In genomic region chr12:22624908-22625646, GRCh38 we compare ENCODE assay signal across 8 cellular contexts. TPM values are rescaled to one million over a fixed set of nuclear protein-coding genes. Genes with fewer than 3 reads are reported as not detected.
DNase-seq lines count a peak whose midpoint lies in the region; ATAC-seq and TF ChIP-seq lines count a peak whose summit lies in the region.

TSS of gene ETNK1 (plus strand) at chr12:22625171. CDS start at chr12:22625431, 260 bp downstream.

- peak within 1 kb of the TSS; percentile 62 for H3K4me3 ChIP-seq in cardiac muscle cell
- peak within 1 kb of the TSS; percentile 90 for H3K4me3 ChIP-seq in trophoblast cell (ENCODE audit: low read depth, low read length)
- peak within 1 kb of the TSS; percentile 84 to 92 (median 88) for H3K4me3 ChIP-seq in transverse colon

- peak within 1 kb of the TSS; percentile 92 for H3K27ac Mint-ChIP-seq in activated naive CD8-positive, alpha-beta T cell treated with anti-CD3 and anti-CD28 coated beads, Interleukin-2, amount 50 U/mL, for 24 hours

- peak within 1 kb of the TSS; percentile 77 for H2BK120ac ChIP-seq in trophoblast cell (ENCODE audit: insufficient read depth, low read length, poor library complexity)

- in situ Hi-C loops in transverse colon (cut with MboI; ENCODE audit: low pct_ligation_motif_present in 1 of 4, low pct_unique_long_range_greater_than_20kb in 1 of 4, low sequenced_read_pairs in 3 of 4) = loop anchor here (5.0 to 10.0 kb wide), 2 partner anchors 80 to 83 kb away; partner anchors contain the start of gene C2CD5 (in 4 of the 4)

- H3K14ac ChIP-seq in trophoblast cell (ENCODE audit: low read length) = peak within 1 kb of the TSS; percentile 88

- peak; percentile 90 for DNase-seq in GM10248 (ENCODE audit: extremely low spot score)
- DNase-seq in NCI-H1092 (lab: John Stamatoyannopoulos, UW) = peak; percentile 86
- DNase-seq in SW 1271 (lab: John Stamatoyannopoulos, UW) = peak; percentile 73 to 89
- DNase-seq in activated naive CD8-positive, alpha-beta T cell treated with anti-CD3 and anti-CD28 coated beads, Interleukin-2, amount 50 U/mL, for 24 hours = peak; percentile 92
- peak; percentile 95 to 97 for DNase-seq in cardiac muscle cell (ENCODE audit: low read depth in 1 of 2, low spot score in 1 of 2)
- DNase-seq in trophoblast cell = peak; percentile 95 to 98
- DNase-seq in transverse colon = peak; percentile 97

- H4K8ac ChIP-seq in trophoblast cell (ENCODE audit: low read depth, low read length) = peak within 1 kb of the TSS; percentile 87

- peak within 1 kb of the TSS; percentile 94 for H3K4ac ChIP-seq in trophoblast cell (ENCODE audit: low read depth, low read length)

- peaks cover 8% of the 10 kb centered on the region for H3K79me1 ChIP-seq in trophoblast cell (ENCODE audit: low read length)

- H3K36me3 Mint-ChIP-seq in activated naive CD8-positive, alpha-beta T cell treated with anti-CD3 and anti-CD28 coated beads, Interleukin-2, amount 50 U/mL, for 24 hours (ENCODE audit: low read depth) = peaks cover 7% of the 10 kb centered on the region

- peak within 1 kb of the TSS; percentile 91 for H3K18ac ChIP-seq in trophoblast cell (ENCODE audit: low read length)

- POLR2A ChIA-PET in GM10248 (lab: Yijun Ruan, JAX) = no interaction called here

- H2BK5ac ChIP-seq in trophoblast cell (ENCODE audit: low read depth, low read length, poor library complexity) = peak within 1 kb of the TSS; percentile 91

- peak within 1 kb of the TSS; percentile 85 for H2AFZ ChIP-seq in trophoblast cell (ENCODE audit: insufficient read depth, low read length, poor library complexity)

- WGBS in trophoblast cell (ENCODE audit: extremely low coverage, insufficient coverage, insufficient read length) = no CpG with 5 or more reads among the region's 67 CpGs
- WGBS in transverse colon (ENCODE audit: low coverage in 1 of 2), 2 donors = 0% methylated on average over 59 of the region's 67 CpGs; no CpG with 5 or more reads in 1 of the 2 donors

- H3K4me1 ChIP-seq in cardiac muscle cell (ENCODE audit: low read depth) (peaks cover 30% of the 10 kb centered on the region), trophoblast cell (ENCODE audit: control insufficient read depth in 1 of 2, insufficient read depth in 2 of 2, low read length in 2 of 2) (no peaks in the 10 kb centered on the region), transverse colon (peaks cover 11 to 40% (median 23%) of the 10 kb centered on the region in 4 donors)

- H4K12ac ChIP-seq in trophoblast cell (ENCODE audit: low read depth, low read length) = peak within 1 kb of the TSS; percentile 83

- peak within 1 kb of the TSS; percentile 59 for H2AK5ac ChIP-seq in trophoblast cell (ENCODE audit: low read length)

- no peak for TF ChIP-seq EP300 in transverse colon (IDR thresholded peaks at IDR 0.05; ENCODE audit: low read depth)

- H3K36me3 ChIP-seq in cardiac muscle cell (no peaks in the 10 kb centered on the region), trophoblast cell (ENCODE audit: control insufficient read depth in 1 of 2, insufficient read depth in 2 of 2, low read length in 2 of 2) (no peaks in the 10 kb centered on the region), transverse colon (no peaks in the 10 kb centered on the region)

- H3K9ac ChIP-seq in trophoblast cell (ENCODE audit: low read length) = peak within 1 kb of the TSS; percentile 82

- H3K9me3 ChIP-seq in cardiac muscle cell (ENCODE audit: low read depth) (no peaks in the 10 kb centered on the region), trophoblast cell (ENCODE audit: insufficient read depth, low read depth, low read length) (no peaks in the 10 kb centered on the region), transverse colon (no peaks in the 10 kb centered on the region)

- peaks cover 9% of the 10 kb centered on the region for H3K79me2 ChIP-seq in trophoblast cell (ENCODE audit: control insufficient read depth, insufficient read depth, low read length, poor library complexity)

- intact Hi-C loops in transverse colon (cut with DNase I; ENCODE audit: low total_unique reads) = no loop called here

- H2BK12ac ChIP-seq in trophoblast cell (ENCODE audit: low read length) = peak within 1 kb of the TSS; percentile 7

- H3K27me3 ChIP-seq in cardiac muscle cell (no peaks in the 10 kb centered on the region), trophoblast cell (ENCODE audit: insufficient read depth, low read length) (no peaks in the 10 kb centered on the region), transverse colon (no peaks in the 10 kb centered on the region)

- H3K4me3 Mint-ChIP-seq in activated naive CD8-positive, alpha-beta T cell treated with anti-CD3 and anti-CD28 coated beads, Interleukin-2, amount 50 U/mL, for 24 hours = peak within 1 kb of the TSS; percentile 97

- peaks cover 42% of the 10 kb centered on the region for H3K4me1 Mint-ChIP-seq in activated naive CD8-positive, alpha-beta T cell treated with anti-CD3 and anti-CD28 coated beads, Interleukin-2, amount 50 U/mL, for 24 hours

- H3K4me2 ChIP-seq in trophoblast cell (ENCODE audit: low read length) = peak within 1 kb of the TSS; percentile 79

- peak within 1 kb of the TSS; percentile 91 for H4K91ac ChIP-seq in trophoblast cell (ENCODE audit: low read depth, low read length)

- H3K9me3 Mint-ChIP-seq in activated naive CD8-positive, alpha-beta T cell treated with anti-CD3 and anti-CD28 coated beads, Interleukin-2, amount 50 U/mL, for 24 hours = no peaks in the 10 kb centered on the region

- H3K23ac ChIP-seq in trophoblast cell (ENCODE audit: low read length) = no peak within 1 kb of the TSS

- no peak for TF ChIP-seq CTCF in GM10248 (IDR thresholded peaks at IDR 0.05; ENCODE audit: control extremely low read depth, extremely low read depth, low read depth, missing control alignments)
- TF ChIP-seq CTCF in cardiac muscle cell (IDR thresholded peaks at IDR 0.05; ENCODE audit: low read depth, low read length) = no peak
- TF ChIP-seq CTCF in transverse colon (IDR thresholded peaks at IDR 0.05) = peak in 2 of 5 experiments; percentile 23 to 27

- peak within 1 kb of the TSS; percentile 98 for H3K27ac ChIP-seq in cardiac muscle cell
- H3K27ac ChIP-seq in trophoblast cell (ENCODE audit: low read depth, low read length) = peak within 1 kb of the TSS; percentile 91
- peak within 1 kb of the TSS; percentile 96 to 99 (median 98) for H3K27ac ChIP-seq in transverse colon

- CTCF ChIA-PET in GM10248 (lab: Yijun Ruan, JAX) = interaction anchor here (0.8 to 1.7 kb wide), 5 partner anchors 9 to 84 kb away, joined by 3 to 4 read pairs (median 3); no protein-coding TSS in a partner anchor

- ATAC-seq in HG02588 (IDR thresholded peaks at IDR 0.05; ENCODE audit: unreplicated experiment) = peak; percentile 98
- ATAC-seq in activated naive CD8-positive, alpha-beta T cell treated with anti-CD3 and anti-CD28 coated beads, Interleukin-2, amount 50 U/mL, for 24 hours = peak; percentile 99

- H3K27me3 Mint-ChIP-seq in activated naive CD8-positive, alpha-beta T cell treated with anti-CD3 and anti-CD28 coated beads, Interleukin-2, amount 50 U/mL, for 24 hours = peaks cover 12% of the 10 kb centered on the region

- peak; percentile 98 for TF ChIP-seq POLR2A in transverse colon (IDR thresholded peaks at IDR 0.05)

RNA-seq across cellular contexts. Expression of gene ETNK1, which starts in this region (rescaled TPM):
- total RNA-seq in cardiac muscle cell (61.3 and 63.2 TPM in 2 replicates), transverse colon (100 to 1,000 TPM in 3 of 4 donors, 10 to 100 TPM in 1; 48.6 to 129 (median 102) TPM)
- polyA plus RNA-seq in cardiac muscle cell = 19.7 and 28.5 TPM in 2 replicates
- polyA plus RNA-seq in trophoblast cell (2013) = 17.1 and 19.7 TPM in 2 replicates

Comparison
In these comparisons a context has a peak if more than half of its experiments do, and no peak if none do; other contexts are left out.
1. Peak in every context shown above with its lines: DNase-seq, ATAC-seq, H3K4me3 ChIP-seq and H3K27ac ChIP-seq.